22 cellular contexts compared by ENCODE assay signal in the genomic region with DNA sequence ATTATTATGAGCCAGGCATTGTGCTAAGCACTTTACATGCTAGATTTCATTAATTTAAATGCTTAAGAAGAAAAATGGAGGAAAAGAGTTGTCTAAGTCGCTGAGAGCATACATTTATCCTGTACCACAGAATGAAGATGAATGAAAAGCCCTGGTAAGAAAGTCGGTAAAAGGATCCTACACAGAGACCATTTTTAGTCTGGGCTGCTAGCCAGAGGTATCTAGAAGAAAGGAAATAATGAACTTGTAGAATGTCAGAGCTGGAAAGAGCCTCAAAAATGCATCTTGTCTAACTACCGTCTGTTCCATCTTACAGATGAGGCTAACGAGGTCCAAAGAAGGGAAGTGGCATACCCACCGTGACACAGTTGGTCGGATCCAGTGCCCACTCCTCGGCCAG. TPM values are rescaled to one million over a fixed set of nuclear protein-coding genes. Genes with fewer than 3 reads are reported as not detected.
"Had no signal": no experiment of that assay in that cellular context is flagged by ENCODE, and none has a peak within 500 bp of the region (broad histone marks: within the 10 kb centered on the region; RNA-seq: fewer than 3 reads in every experiment).

No MANE protein-coding gene starts in this region.

- DNase-seq: naive thymus-derived CD4-positive, alpha-beta T cell; natural killer cell; occipital lobe; ovary; posterior cingulate gyrus; psoas muscle; right cardiac atrium; right lobe of liver; sigmoid colon; small intestine; stimulated activated CD4-positive, alpha-beta T cell treated with anti-CD3 and anti-CD28 coated beads, Interleukin-15, amount 100 ng/mL, for 24 hours; stimulated activated CD4-positive, alpha-beta T cell treated with anti-CD3 and anti-CD28 coated beads, Interleukin-2, amount 100 ng/mL, for 24 hours; stimulated activated CD4-positive, alpha-beta T cell treated with anti-CD3 and anti-CD28 coated beads, Interleukin-2, amount 100 ng/mL, for 48 hours; stimulated activated CD4-positive, alpha-beta T cell treated with anti-CD3 and anti-CD28 coated beads, Interleukin-4, amount 100 ng/mL, for 24 hours; stimulated activated naive B cell treated with anti-CD40 and anti-IgM and Interleukin-4, amounts not matched to agents 10 μg/mL and 1 μg/mL and 100 μg/mL, for 72 hours; stimulated activated naive CD4-positive, alpha-beta T cell treated with Interleukin-2 at 50 U/mL for 16 hours; stomach; testis; tibial artery; transverse colon; upper lobe of left lung had no signal

- FAIRE-seq: small intestine, urothelium cell line had no signal

RNA-seq across cellular contexts. Expression of a gene that starts 12.1 kb away (rescaled TPM):
- polyA plus RNA-seq: naive thymus-derived CD4-positive, alpha-beta T cell; ovary; right cardiac atrium; stomach had no signal
